In genomic region chr22:27776410-27776958, GRCh38 we compare ENCODE assay signal across 18 cellular contexts. TPM values are rescaled to one million over a fixed set of nuclear protein-coding genes. Genes with fewer than 3 reads are reported as not detected.
DNase-seq lines count a peak whose midpoint lies in the region; ATAC-seq, FAIRE-seq and TF ChIP-seq lines count a peak whose summit lies in the region.
"Had no signal": no experiment of that assay in that cellular context is flagged by ENCODE, and none has a peak within 500 bp of the region (broad histone marks: within the 10 kb centered on the region; RNA-seq: fewer than 3 reads in every experiment).

No MANE protein-coding gene starts in this region.

- no peaks in the 10 kb centered on the region for H3K79me2 ChIP-seq in SK-N-SH (ENCODE audit: insufficient read depth)

- H3K27ac ChIP-seq in SK-N-SH (ENCODE audit: low read depth in 2 of 2, low read length in 1 of 2) (no peak overlapping the region), gastroesophageal sphincter (peak overlapping the region; percentile 44 to 97 (median 90)), vagina (peak overlapping the region; percentile 76)

- no peak for FAIRE-seq in D721Med (lab: Jason Lieb, UNC)
- FAIRE-seq: colon had no signal

- POLR2A ChIA-PET in SK-N-SH (lab: Yijun Ruan, JAX): no interaction called here

- H3K9ac ChIP-seq in SK-N-SH: no peak overlapping the region

- H2AFZ ChIP-seq in SK-N-SH (ENCODE audit: low read depth): no peak overlapping the region
- H2AFZ ChIP-seq in neuron (ENCODE audit: low read depth, low read length): no peak overlapping the region

- TF ChIP-seq CTCF in SK-N-SH (IDR thresholded peaks at IDR 0.05) (no peak), gastroesophageal sphincter (IDR thresholded peaks at IDR 0.05) (no peak), vagina (IDR thresholded peaks at IDR 0.05) (no peak), D721Med (IDR thresholded peaks at IDR 0.05; ENCODE audit: insufficient read depth, missing control alignments) (no peak)

- CTCF ChIA-PET in SK-N-SH (lab: Yijun Ruan, JAX): interaction anchor here (0.6 kb wide), 1 partner anchor 15 kb away, joined by 3 read pairs; no protein-coding TSS in a partner anchor

- intact Hi-C loops in vagina (cut with DNase I): no loop called here

- H3K9me3 ChIP-seq in SK-N-SH (no peaks in the 10 kb centered on the region), gastroesophageal sphincter (no peaks in the 10 kb centered on the region), neuron (ENCODE audit: low read length) (peaks cover 3% of the 10 kb centered on the region), vagina (no peaks in the 10 kb centered on the region)
- H3K9me3 ChIP-seq: prostate gland had no signal

- H3K27me3 ChIP-seq in SK-N-SH (ENCODE audit: insufficient read depth): no peaks in the 10 kb centered on the region
- no peaks in the 10 kb centered on the region for H3K27me3 ChIP-seq in gastroesophageal sphincter
- H3K27me3 ChIP-seq in neuron (ENCODE audit: insufficient read depth, low read length): no peaks in the 10 kb centered on the region
- H3K27me3 ChIP-seq in vagina: no peaks in the 10 kb centered on the region

- TF ChIP-seq EP300 in SK-N-SH (IDR thresholded peaks at IDR 0.05; ENCODE audit: borderline replicate concordance in 1 of 2, low read depth in 1 of 2, low read length in 1 of 2): no peak
- no peak for TF ChIP-seq EP300 in gastroesophageal sphincter (IDR thresholded peaks at IDR 0.05)

- no peaks in the 10 kb centered on the region for H3K9me2 ChIP-seq in SK-N-SH

- H3K4me2 ChIP-seq in SK-N-SH: no peak overlapping the region

- DNase-seq in SK-N-SH: peak; percentile 49
- no peak for DNase-seq in vagina (ENCODE audit: extremely low spot score in 2 of 2)
- no peak for DNase-seq in NCI-H226
- no peak for DNase-seq in inferior parietal cortex (ENCODE audit: extremely low spot score)
- no peak for DNase-seq in D721Med (ENCODE audit: insufficient read length, low spot score)
- DNase-seq: 8988T; activated CD4-positive, alpha-beta T cell treated with anti-CD3 and anti-CD28 coated beads, Interleukin-2, amount 10 ng/mL, durations not matched to agents 24 days and 14 days; activated gamma-delta T cell; DMS53; HFFc6; IMR-90; NCI-H1417 treated with DMSO at 0.1 percent for 48 hours; T-helper 1 cell had no signal

- H3K4me3 ChIP-seq in SK-N-SH (ENCODE audit: low read depth in 2 of 2, low read length in 1 of 2) (no peak overlapping the region), gastroesophageal sphincter (peak overlapping the region in 1 of 2 donors; percentile 28), neuron (ENCODE audit: low read length) (peak overlapping the region; percentile 23), vagina (peak overlapping the region; percentile 13 to 14)
- H3K4me3 ChIP-seq: prostate gland had no signal

- H3K4me1 ChIP-seq in SK-N-SH (ENCODE audit: control insufficient read depth in 1 of 2, insufficient read depth in 2 of 2, low read depth in 1 of 2, low read length in 1 of 2) (peaks cover 0 to 9% of the 10 kb centered on the region in 2 experiments; a peak in 2 of 4 replicates), gastroesophageal sphincter (peaks cover 0 to 91% (median 12%) of the 10 kb centered on the region in 3 donors), neuron (ENCODE audit: insufficient read depth, low read length) (peaks cover 69% of the 10 kb centered on the region), vagina (peaks cover 32% of the 10 kb centered on the region)
- H3K4me1 ChIP-seq: prostate gland had no signal

- TF ChIP-seq RAD21 in SK-N-SH (IDR thresholded peaks at IDR 0.05; ENCODE audit: low read length): no peak

- TF ChIP-seq POLR2A in gastroesophageal sphincter (IDR thresholded peaks at IDR 0.05) (no peak), vagina (IDR thresholded peaks at IDR 0.05) (no peak)

- 58% methylated on average over 12 of the region's 12 CpGs for WGBS in SK-N-SH (ENCODE audit: low lambda C conversion rate)
- 9 to 30% methylated on average over 11 of the region's 12 CpGs for WGBS in gastroesophageal sphincter (ENCODE audit: low coverage in 1 of 2), 2 donors

- no peaks in the 10 kb centered on the region for H3F3A ChIP-seq in SK-N-SH (replicated peaks; ENCODE audit: insufficient read depth)

- H3K36me3 ChIP-seq in SK-N-SH (replicated peaks in 1 of 2; ENCODE audit: control insufficient read depth in 1 of 2, insufficient read depth in 2 of 2, low read length in 1 of 2) (no peaks in the 10 kb centered on the region), gastroesophageal sphincter (no peaks in the 10 kb centered on the region), neuron (ENCODE audit: insufficient read depth, low read length) (peaks cover 54% of the 10 kb centered on the region), vagina (no peaks in the 10 kb centered on the region)
- H3K36me3 ChIP-seq: prostate gland had no signal

- ATAC-seq in SK-N-SH treated with all-trans-retinoic acid at 6 μM for 48 hours: no peak
- ATAC-seq in gastroesophageal sphincter: no peak

- no peaks in the 10 kb centered on the region for H4K20me1 ChIP-seq in SK-N-SH (ENCODE audit: insufficient read depth)

TF ChIP-seq in SK-N-SH, 30 proteins besides CTCF, POLR2A, EP300 and RAD21:
- TF ChIP-seq NRF1 (IDR thresholded peaks at IDR 0.05; ENCODE audit: low read depth, low read length) (no peak), POLR2AphosphoS5 (IDR thresholded peaks at IDR 0.05; ENCODE audit: low read depth, low read length) (no peak), JUND (IDR thresholded peaks at IDR 0.05) (no peak), MEF2A (IDR thresholded peaks at IDR 0.05; ENCODE audit: borderline replicate concordance, low read depth) (no peak), GATA2 (CRISPR knock-in tag; IDR thresholded peaks at IDR 0.05) (no peak), MXI1 (IDR thresholded peaks at IDR 0.05; ENCODE audit: low read depth, low read length) (no peak), FOXJ3 (CRISPR knock-in tag; IDR thresholded peaks at IDR 0.05) (no peak), TAF1 (IDR thresholded peaks at IDR 0.05; ENCODE audit: borderline replicate concordance, low read depth, low read length) (no peak), EZH2phosphoT487 (IDR thresholded peaks at IDR 0.05; ENCODE audit: borderline replicate concordance, low read depth) (no peak), NFIC (IDR thresholded peaks at IDR 0.05; ENCODE audit: borderline replicate concordance) (no peak), SIN3A (IDR thresholded peaks at IDR 0.05; ENCODE audit: borderline replicate concordance, low read depth, low read length) (no peak), USF2 (IDR thresholded peaks at IDR 0.05; ENCODE audit: borderline replicate concordance, low read depth, low read length) (no peak)

TF ChIP-seq in SK-N-SH treated with all-trans-retinoic acid at 6 μM for 48 hours, 23 proteins besides CTCF, POLR2A, EP300 and RAD21 (continues in another document):
- no peak for TF ChIP-seq ARNTL (CRISPR knock-in tag; IDR thresholded peaks at IDR 0.05; ENCODE audit: borderline replicate concordance, low read depth)
- TF ChIP-seq ZNF565 (CRISPR knock-in tag; conservative IDR thresholded peaks at IDR 0.05; ENCODE audit: low read depth): no peak
- no peak for TF ChIP-seq CREB5 (CRISPR knock-in tag; IDR thresholded peaks at IDR 0.05; ENCODE audit: low read depth)
- no peak for TF ChIP-seq TOX (CRISPR knock-in tag; IDR thresholded peaks at IDR 0.05; ENCODE audit: borderline replicate concordance)
- TF ChIP-seq ZNF70 (CRISPR knock-in tag; IDR thresholded peaks at IDR 0.05): no peak
- no peak for TF ChIP-seq ZC3H10 (CRISPR knock-in tag; IDR thresholded peaks at IDR 0.05)
- TF ChIP-seq RARB (CRISPR knock-in tag; IDR thresholded peaks at IDR 0.05): no peak
- TF ChIP-seq PATZ1 (CRISPR knock-in tag; IDR thresholded peaks at IDR 0.05; ENCODE audit: borderline replicate concordance): no peak
- no peak for TF ChIP-seq SNAI2 (CRISPR knock-in tag; IDR thresholded peaks at IDR 0.05)
- no peak for TF ChIP-seq ZFP30 (CRISPR knock-in tag; IDR thresholded peaks at IDR 0.05)

RNA-seq across cellular contexts. Expression of gene MN1, which starts 25.1 kb away (rescaled TPM):
- polyA plus RNA-seq in SK-N-SH (2012; rRNA removed): 0.11 and 0.20 TPM in 2 replicates
- 0.05 TPM in 2 replicates for polyA plus RNA-seq in SK-N-SH (2012; cell fraction: cytosol; rRNA removed)
- 0.16 and 0.33 TPM in 2 replicates for polyA plus RNA-seq in SK-N-SH (2012; cell fraction: nucleus; rRNA removed)
- total RNA-seq in gastroesophageal sphincter: 10 to 100 TPM; 13.4 to 52.8 (median 28.5) TPM
- total RNA-seq in vagina: 6.1 TPM

Comparison
In these comparisons a context has a peak if more than half of its experiments do, and no peak if none do; other contexts are left out.
1. H3K27ac ChIP-seq: peak in gastroesophageal sphincter (4 of 4) and vagina (single experiment); none in SK-N-SH (0 of 2).
2. H3K4me3 ChIP-seq: peak in neuron (single experiment) and vagina (2 of 2); none in SK-N-SH (0 of 2).